27 cellular contexts compared by ENCODE assay signal in the genomic region with DNA sequence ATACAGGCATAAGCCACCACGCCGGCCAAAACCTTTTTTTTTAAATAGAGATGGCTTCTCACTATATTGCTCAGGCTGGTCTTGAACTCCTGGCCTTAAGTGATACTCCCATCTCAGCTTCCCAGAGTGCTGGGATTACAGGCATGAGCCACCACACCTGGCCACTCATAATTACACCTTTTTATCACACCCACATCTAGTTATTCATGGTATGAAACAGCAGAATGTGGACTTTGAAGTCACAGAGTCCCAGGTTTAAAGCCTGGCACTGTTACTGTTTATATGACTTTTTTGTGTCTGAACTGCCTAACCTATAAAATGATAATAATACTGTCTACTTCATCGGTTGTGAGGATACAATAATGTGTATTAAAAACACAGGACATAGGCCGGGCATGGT.
"Had no signal": no experiment of that assay in that cellular context is flagged by ENCODE, and none has a peak within 500 bp of the region (broad histone marks: within the 10 kb centered on the region; RNA-seq: fewer than 3 reads in every experiment).

No MANE protein-coding gene starts in this region.

- H3K27me3 ChIP-seq: adrenal gland, body of pancreas, dorsolateral prefrontal cortex had no signal

- ATAC-seq: activated CD4-positive, alpha-beta T cell treated with anti-CD3 and anti-CD28 coated beads for 36 hours; activated CD8-positive, alpha-beta memory T cell treated with anti-CD3 and anti-CD28 coated beads, Interleukin-2, amount 10 ng/mL, durations not matched to agents 7 days and 5 days; activated CD8-positive, alpha-beta T cell treated with anti-CD3 and anti-CD28 coated beads, Interleukin-2, amount 10 ng/mL, durations not matched to agents 7 days and 5 days; activated naive CD8-positive, alpha-beta T cell treated with anti-CD3 and anti-CD28 coated beads, Interleukin-2, amount 50 U/mL, for 24 hours; body of pancreas; esophagus mucosa had no signal

- H3K9me3 ChIP-seq: adrenal gland, body of pancreas had no signal

- DNase-seq: activated CD4-positive, alpha-beta memory T cell treated with anti-CD3 and anti-CD28 coated beads for 36 hours; activated CD4-positive, alpha-beta T cell treated with anti-CD3 and anti-CD28 coated beads for 36 hours; activated CD4-positive, alpha-beta T cell treated with anti-CD3 and anti-CD28 coated beads, Interleukin-2, amount 10 ng/mL, durations not matched to agents 24 days and 14 days; activated CD4-positive, CD25-positive, alpha-beta regulatory T cell; activated CD4-positive, CD25-positive, alpha-beta regulatory T cell treated with anti-CD3 and anti-CD28 coated beads, Interleukin-2, amount 50 U/mL, for 72 hours; activated CD8-positive, alpha-beta memory T cell treated with anti-CD3 and anti-CD28 coated beads, Interleukin-2, amount 10 ng/mL, durations not matched to agents 7 days and 5 days; activated CD8-positive, alpha-beta memory T cell treated with anti-CD3 and anti-CD28 coated beads, Interleukin-2, amount 50 U/mL, for 4 hours; activated CD8-positive, alpha-beta T cell treated with anti-CD3 and anti-CD28 coated beads, Interleukin-2, amount 10 ng/mL, durations not matched to agents 7 days and 5 days; activated effector memory CD4-positive, alpha-beta T cell treated with anti-CD3 and anti-CD28 coated beads, Interleukin-2, amount 50 U/mL, for 16 hours; activated naive CD4-positive, alpha-beta T cell treated with anti-CD3 and anti-CD28 coated beads for 36 hours; activated naive CD8-positive, alpha-beta T cell treated with anti-CD3 and anti-CD28 coated beads for 36 hours; activated naive CD8-positive, alpha-beta T cell treated with anti-CD3 and anti-CD28 coated beads, Interleukin-2, amount 50 U/mL, for 24 hours; activated T-cell treated with anti-CD3 and anti-CD28 coated beads, Interleukin-2, amount 50 U/mL, for 1 hour; activated T-cell treated with anti-CD3 and anti-CD28 coated beads, Interleukin-2, amount 50 U/mL, for 48 hours; adrenal gland; amygdala; aorta; body of pancreas; caudate nucleus; cerebellar nuclear complex; dorsolateral prefrontal cortex; effector memory CD4-positive, alpha-beta T cell; endodermal cell; foreskin fibroblast; T-helper 2 cell had no signal

- H3K27ac ChIP-seq: adrenal gland, body of pancreas, coronary artery, dorsolateral prefrontal cortex had no signal

- H3K4me3 ChIP-seq: adrenal gland, body of pancreas, coronary artery, dorsolateral prefrontal cortex had no signal
